1 cellular context compared by ENCODE assay signal in the genomic region with DNA sequence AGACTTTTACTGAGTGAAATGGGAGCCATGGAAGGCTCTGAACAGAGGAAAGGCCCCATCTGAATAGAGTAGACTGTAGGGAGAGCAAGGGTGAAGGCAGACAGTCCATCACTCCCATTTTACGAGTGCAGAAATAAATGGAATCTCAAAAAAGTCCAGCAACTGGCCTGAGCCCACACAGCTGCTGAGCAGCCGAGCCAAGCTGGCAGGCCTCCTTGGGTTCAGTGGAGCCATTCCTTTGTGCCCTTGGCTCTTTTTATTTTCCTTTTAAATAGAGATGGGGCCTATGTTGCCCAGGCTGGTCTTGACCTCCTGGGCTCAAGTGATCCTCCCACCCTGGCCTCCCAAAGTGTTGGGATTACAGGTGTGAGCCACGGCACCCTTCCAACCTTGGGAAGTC.
TF ChIP-seq lines count a peak whose summit lies in the region.

No MANE protein-coding gene starts in this region.

TF ChIP-seq in HepG2, 621 proteins besides CTCF, POLR2A, EP300 and RAD21:
- TF ChIP-seq, protein P1, sequence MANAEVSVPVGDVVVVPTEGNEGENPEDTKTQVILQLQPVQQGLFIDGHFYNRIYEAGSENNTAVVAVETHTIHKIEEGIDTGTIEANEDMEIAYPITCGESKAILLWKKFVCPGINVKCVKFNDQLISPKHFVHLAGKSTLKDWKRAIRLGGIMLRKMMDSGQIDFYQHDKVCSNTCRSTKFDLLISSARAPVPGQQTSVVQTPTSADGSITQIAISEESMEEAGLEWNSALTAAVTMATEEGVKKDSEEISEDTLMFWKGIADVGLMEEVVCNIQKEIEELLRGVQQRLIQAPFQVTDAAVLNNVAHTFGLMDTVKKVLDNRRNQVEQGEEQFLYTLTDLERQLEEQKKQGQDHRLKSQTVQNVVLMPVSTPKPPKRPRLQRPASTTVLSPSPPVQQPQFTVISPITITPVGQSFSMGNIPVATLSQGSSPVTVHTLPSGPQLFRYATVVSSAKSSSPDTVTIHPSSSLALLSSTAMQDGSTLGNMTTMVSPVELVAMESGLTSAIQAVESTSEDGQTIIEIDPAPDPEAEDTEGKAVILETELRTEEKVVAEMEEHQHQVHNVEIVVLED (CRISPR knock-in tag; IDR thresholded peaks at IDR 0.05; ENCODE audit: borderline replicate concordance): no peak
- TF ChIP-seq ZNF205 (CRISPR knock-in tag; IDR thresholded peaks at IDR 0.05): no peak
- TF ChIP-seq ZNF674 (CRISPR knock-in tag; IDR thresholded peaks at IDR 0.05; ENCODE audit: low read depth): no peak
- TF ChIP-seq MTF1 (CRISPR knock-in tag; IDR thresholded peaks at IDR 0.05): no peak
- TF ChIP-seq PCBP1 (IDR thresholded peaks at IDR 0.05; ENCODE audit: borderline replicate concordance, low read depth, low read length): no peak
- TF ChIP-seq, protein P2, sequence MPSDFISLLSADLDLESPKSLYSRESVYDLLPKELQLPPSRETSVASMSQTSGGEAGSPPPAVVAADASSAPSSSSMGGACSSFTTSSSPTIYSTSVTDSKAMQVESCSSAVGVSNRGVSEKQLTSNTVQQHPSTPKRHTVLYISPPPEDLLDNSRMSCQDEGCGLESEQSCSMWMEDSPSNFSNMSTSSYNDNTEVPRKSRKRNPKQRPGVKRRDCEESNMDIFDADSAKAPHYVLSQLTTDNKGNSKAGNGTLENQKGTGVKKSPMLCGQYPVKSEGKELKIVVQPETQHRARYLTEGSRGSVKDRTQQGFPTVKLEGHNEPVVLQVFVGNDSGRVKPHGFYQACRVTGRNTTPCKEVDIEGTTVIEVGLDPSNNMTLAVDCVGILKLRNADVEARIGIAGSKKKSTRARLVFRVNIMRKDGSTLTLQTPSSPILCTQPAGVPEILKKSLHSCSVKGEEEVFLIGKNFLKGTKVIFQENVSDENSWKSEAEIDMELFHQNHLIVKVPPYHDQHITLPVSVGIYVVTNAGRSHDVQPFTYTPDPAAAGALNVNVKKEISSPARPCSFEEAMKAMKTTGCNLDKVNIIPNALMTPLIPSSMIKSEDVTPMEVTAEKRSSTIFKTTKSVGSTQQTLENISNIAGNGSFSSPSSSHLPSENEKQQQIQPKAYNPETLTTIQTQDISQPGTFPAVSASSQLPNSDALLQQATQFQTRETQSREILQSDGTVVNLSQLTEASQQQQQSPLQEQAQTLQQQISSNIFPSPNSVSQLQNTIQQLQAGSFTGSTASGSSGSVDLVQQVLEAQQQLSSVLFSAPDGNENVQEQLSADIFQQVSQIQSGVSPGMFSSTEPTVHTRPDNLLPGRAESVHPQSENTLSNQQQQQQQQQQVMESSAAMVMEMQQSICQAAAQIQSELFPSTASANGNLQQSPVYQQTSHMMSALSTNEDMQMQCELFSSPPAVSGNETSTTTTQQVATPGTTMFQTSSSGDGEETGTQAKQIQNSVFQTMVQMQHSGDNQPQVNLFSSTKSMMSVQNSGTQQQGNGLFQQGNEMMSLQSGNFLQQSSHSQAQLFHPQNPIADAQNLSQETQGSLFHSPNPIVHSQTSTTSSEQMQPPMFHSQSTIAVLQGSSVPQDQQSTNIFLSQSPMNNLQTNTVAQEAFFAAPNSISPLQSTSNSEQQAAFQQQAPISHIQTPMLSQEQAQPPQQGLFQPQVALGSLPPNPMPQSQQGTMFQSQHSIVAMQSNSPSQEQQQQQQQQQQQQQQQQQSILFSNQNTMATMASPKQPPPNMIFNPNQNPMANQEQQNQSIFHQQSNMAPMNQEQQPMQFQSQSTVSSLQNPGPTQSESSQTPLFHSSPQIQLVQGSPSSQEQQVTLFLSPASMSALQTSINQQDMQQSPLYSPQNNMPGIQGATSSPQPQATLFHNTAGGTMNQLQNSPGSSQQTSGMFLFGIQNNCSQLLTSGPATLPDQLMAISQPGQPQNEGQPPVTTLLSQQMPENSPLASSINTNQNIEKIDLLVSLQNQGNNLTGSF (CRISPR knock-in tag; IDR thresholded peaks at IDR 0.05): no peak
- TF ChIP-seq, protein P3, sequence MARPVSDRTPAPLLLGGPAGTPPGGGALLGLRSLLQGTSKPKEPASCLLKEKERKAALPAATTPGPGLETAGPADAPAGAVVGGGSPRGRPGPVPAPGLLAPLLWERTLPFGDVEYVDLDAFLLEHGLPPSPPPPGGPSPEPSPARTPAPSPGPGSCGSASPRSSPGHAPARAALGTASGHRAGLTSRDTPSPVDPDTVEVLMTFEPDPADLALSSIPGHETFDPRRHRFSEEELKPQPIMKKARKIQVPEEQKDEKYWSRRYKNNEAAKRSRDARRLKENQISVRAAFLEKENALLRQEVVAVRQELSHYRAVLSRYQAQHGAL (CRISPR knock-in tag; IDR thresholded peaks at IDR 0.05; ENCODE audit: not compliant biosample characterization): no peak
- TF ChIP-seq, protein P4, sequence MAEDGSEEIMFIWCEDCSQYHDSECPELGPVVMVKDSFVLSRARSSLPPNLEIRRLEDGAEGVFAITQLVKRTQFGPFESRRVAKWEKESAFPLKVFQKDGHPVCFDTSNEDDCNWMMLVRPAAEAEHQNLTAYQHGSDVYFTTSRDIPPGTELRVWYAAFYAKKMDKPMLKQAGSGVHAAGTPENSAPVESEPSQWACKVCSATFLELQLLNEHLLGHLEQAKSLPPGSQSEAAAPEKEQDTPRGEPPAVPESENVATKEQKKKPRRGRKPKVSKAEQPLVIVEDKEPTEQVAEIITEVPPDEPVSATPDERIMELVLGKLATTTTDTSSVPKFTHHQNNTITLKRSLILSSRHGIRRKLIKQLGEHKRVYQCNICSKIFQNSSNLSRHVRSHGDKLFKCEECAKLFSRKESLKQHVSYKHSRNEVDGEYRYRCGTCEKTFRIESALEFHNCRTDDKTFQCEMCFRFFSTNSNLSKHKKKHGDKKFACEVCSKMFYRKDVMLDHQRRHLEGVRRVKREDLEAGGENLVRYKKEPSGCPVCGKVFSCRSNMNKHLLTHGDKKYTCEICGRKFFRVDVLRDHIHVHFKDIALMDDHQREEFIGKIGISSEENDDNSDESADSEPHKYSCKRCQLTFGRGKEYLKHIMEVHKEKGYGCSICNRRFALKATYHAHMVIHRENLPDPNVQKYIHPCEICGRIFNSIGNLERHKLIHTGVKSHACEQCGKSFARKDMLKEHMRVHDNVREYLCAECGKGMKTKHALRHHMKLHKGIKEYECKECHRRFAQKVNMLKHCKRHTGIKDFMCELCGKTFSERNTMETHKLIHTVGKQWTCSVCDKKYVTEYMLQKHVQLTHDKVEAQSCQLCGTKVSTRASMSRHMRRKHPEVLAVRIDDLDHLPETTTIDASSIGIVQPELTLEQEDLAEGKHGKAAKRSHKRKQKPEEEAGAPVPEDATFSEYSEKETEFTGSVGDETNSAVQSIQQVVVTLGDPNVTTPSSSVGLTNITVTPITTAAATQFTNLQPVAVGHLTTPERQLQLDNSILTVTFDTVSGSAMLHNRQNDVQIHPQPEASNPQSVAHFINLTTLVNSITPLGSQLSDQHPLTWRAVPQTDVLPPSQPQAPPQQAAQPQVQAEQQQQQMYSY (CRISPR knock-in tag; IDR thresholded peaks at IDR 0.05): no peak
- TF ChIP-seq CAMTA2 (CRISPR knock-in tag; IDR thresholded peaks at IDR 0.05; ENCODE audit: borderline replicate concordance): no peak
- no peak for TF ChIP-seq GABPB1 (CRISPR knock-in tag; IDR thresholded peaks at IDR 0.05)
- TF ChIP-seq REST (IDR thresholded peaks at IDR 0.05; ENCODE audit: borderline replicate concordance in 1 of 2, low read depth in 1 of 2, low read length in 2 of 2): no peak
- TF ChIP-seq ZFP1 (CRISPR knock-in tag; IDR thresholded peaks at IDR 0.05): no peak
- no peak for TF ChIP-seq ZSCAN21 (CRISPR knock-in tag; IDR thresholded peaks at IDR 0.05; ENCODE audit: borderline replicate concordance)
- TF ChIP-seq ZNF121 (CRISPR knock-in tag; IDR thresholded peaks at IDR 0.05): no peak
